Comparison of ENCODE assay signal across 8 cellular contexts in genomic region chr11:122655527-122656072, GRCh38. TPM values are rescaled to one million over a fixed set of nuclear protein-coding genes. Genes with fewer than 3 reads are reported as not detected.
DNase-seq lines count a peak whose midpoint lies in the region; ATAC-seq and TF ChIP-seq lines count a peak whose summit lies in the region.

A gene with protein sequence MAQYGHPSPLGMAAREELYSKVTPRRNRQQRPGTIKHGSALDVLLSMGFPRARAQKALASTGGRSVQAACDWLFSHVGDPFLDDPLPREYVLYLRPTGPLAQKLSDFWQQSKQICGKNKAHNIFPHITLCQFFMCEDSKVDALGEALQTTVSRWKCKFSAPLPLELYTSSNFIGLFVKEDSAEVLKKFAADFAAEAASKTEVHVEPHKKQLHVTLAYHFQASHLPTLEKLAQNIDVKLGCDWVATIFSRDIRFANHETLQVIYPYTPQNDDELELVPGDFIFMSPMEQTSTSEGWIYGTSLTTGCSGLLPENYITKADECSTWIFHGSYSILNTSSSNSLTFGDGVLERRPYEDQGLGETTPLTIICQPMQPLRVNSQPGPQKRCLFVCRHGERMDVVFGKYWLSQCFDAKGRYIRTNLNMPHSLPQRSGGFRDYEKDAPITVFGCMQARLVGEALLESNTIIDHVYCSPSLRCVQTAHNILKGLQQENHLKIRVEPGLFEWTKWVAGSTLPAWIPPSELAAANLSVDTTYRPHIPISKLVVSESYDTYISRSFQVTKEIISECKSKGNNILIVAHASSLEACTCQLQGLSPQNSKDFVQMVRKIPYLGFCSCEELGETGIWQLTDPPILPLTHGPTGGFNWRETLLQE (plus strand): TSS chr11:122655722. CDS start chr11:122656050, 328 bp downstream.

- TF ChIP-seq CTCF in dorsolateral prefrontal cortex (IDR thresholded peaks at IDR 0.05 in 54 of 56, conservative IDR thresholded peaks at IDR 0.05 in 2 of 56; ENCODE audit: low read depth in 1 of 56, partially characterized antibody in 56 of 56): peak in 23 of 56 donors; percentile 3 to 45 (median 15)

- H3K4me3 ChIP-seq in dorsolateral prefrontal cortex: peak within 1 kb of the TSS; percentile 62 to 97 (median 80)

- H3K27ac ChIP-seq in dorsolateral prefrontal cortex: peak within 1 kb of the TSS in 57 of 59 donors; percentile 40 to 96 (median 84)

- DNase-seq in NCI-H748 (lab: John Stamatoyannopoulos, UW; ENCODE audit: unreplicated experiment): peak; percentile 54
- no peak for DNase-seq in NCI-H748 treated with DMSO at 0.1 percent for 48 hours (lab: John Stamatoyannopoulos, UW)
- peak; percentile 62 for DNase-seq in NCI-H345 treated with DMSO at 0.1 percent for 48 hours (lab: John Stamatoyannopoulos, UW; ENCODE audit: unreplicated experiment)
- peak; percentile 56 to 60 for DNase-seq in activated CD4-positive, alpha-beta T cell treated with anti-CD3 and anti-CD28 coated beads, Interleukin-2, amount 50 U/mL, for 4 hours
- DNase-seq in dorsolateral prefrontal cortex: peak; percentile 50 to 88 (median 77)
- peak; percentile 75 for DNase-seq in left lobe of liver (ENCODE audit: low spot score)
- DNase-seq in stimulated activated CD4-positive, alpha-beta T cell treated with anti-CD3 and anti-CD28 coated beads, Interleukin-2, amount 100 ng/mL, for 24 hours: peak; percentile 70 to 76

- ATAC-seq in HG02981 (IDR thresholded peaks at IDR 0.05; ENCODE audit: unreplicated experiment) (peak; percentile 77), left lobe of liver (peak; percentile 83)

- intact Hi-C loops in dorsolateral prefrontal cortex (cut with DNase I): no loop called here

- peaks cover 0 to 8% (median 0%) of the 10 kb centered on the region in 45 donors for H3K27me3 ChIP-seq in dorsolateral prefrontal cortex

RNA-seq across cellular contexts. Expression of the gene that starts here (rescaled TPM):
- total RNA-seq in dorsolateral prefrontal cortex: 10 to 100 TPM in 119 of 120 experiments, 1 to 10 TPM in 1; 5.9 to 36.7 (median 18.6) TPM
- total RNA-seq in left lobe of liver: 1.5 TPM
